8 cellular contexts compared by ENCODE assay signal in the genomic region with DNA sequence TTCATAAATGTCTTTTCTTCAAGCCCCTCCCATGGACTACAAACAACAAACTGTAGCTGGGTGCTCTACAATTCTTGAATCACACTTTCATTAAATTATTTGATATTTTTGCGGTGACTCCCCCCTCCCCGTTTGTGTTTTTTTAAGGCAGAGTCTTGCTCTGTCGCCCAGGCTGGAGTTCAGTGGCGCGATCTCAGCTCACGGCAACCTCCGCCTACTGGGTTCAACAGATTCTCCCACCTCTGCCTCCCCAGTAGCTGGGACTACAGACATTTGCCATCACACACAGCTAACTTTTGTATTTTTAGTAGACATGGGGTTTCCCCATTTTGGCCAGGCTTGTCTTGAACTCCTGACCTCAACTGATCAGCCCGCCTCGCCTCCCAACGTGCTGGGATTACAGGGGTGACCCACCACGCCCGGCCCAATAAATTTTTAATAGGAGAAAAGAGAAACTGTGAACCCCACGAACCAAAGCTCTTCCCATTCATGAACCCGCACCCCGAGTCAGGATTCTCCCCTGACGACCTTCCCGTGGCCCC. TPM values are rescaled to one million over a fixed set of nuclear protein-coding genes. Genes with fewer than 3 reads are reported as not detected.
DNase-seq lines count a peak whose midpoint lies in the region; ATAC-seq and TF ChIP-seq lines count a peak whose summit lies in the region.

No MANE protein-coding gene starts in this region.

- DNase-seq in activated gamma-delta T cell (lab: John Stamatoyannopoulos, UW): peak; percentile 9
- DNase-seq in activated gamma-delta T cell treated with Interleukin-2 at 50 U/mL for 16 hours: no peak
- no peak for DNase-seq in adrenal gland
- no peak for DNase-seq in lower leg skin (ENCODE audit: low spot score in 2 of 2)
- DNase-seq in type B pancreatic cell (ENCODE audit: extremely low spot score, unreplicated experiment): no peak
- no peak for DNase-seq in NCI-H226
- DNase-seq in NCI-H1092 (lab: John Stamatoyannopoulos, UW): no peak

- no peak for TF ChIP-seq POLR2A in adrenal gland (IDR thresholded peaks at IDR 0.05)
- no peak for TF ChIP-seq POLR2A in lower leg skin (IDR thresholded peaks at IDR 0.05)
- no peak for TF ChIP-seq POLR2A in GM18505 (IDR thresholded peaks at IDR 0.05; ENCODE audit: borderline replicate concordance, extremely low read depth, insufficient read depth, insufficient read length)

- 9 to 14% (median 11%) methylated on average over 15 to 17 of the region's 17 CpGs for WGBS in adrenal gland, 4 donors
- 2 to 13% methylated on average over 17 of the region's 17 CpGs for WGBS in lower leg skin, 2 donors

- peak overlapping the region; percentile 82 to 97 (median 95) for H3K27ac ChIP-seq in adrenal gland

- H3K9me3 ChIP-seq in adrenal gland (replicated peaks in 1 of 3): peaks cover 0 to 5% (median 0%) of the 10 kb centered on the region in 3 donors

- peak overlapping the region; percentile 96 for H3K4me3 Mint-ChIP-seq in type B pancreatic cell

- H3K36me3 ChIP-seq in adrenal gland (replicated peaks in 1 of 2): no peaks in the 10 kb centered on the region

- H3K4me1 Mint-ChIP-seq in type B pancreatic cell (ENCODE audit: unreplicated experiment): no peaks in the 10 kb centered on the region

- ATAC-seq in GM18505 (IDR thresholded peaks at IDR 0.05; ENCODE audit: unreplicated experiment): no peak

- peaks cover 25% of the 10 kb centered on the region for H3K36me3 Mint-ChIP-seq in type B pancreatic cell

- H3K4me3 ChIP-seq in adrenal gland (peak overlapping the region; percentile 9 to 88 (median 68)), lower leg skin (ENCODE audit: low read depth, poor library complexity, severe bottlenecking) (peak overlapping the region; percentile 58)

- peak overlapping the region; percentile 97 for H3K27ac Mint-ChIP-seq in type B pancreatic cell

- H3K4me1 ChIP-seq in adrenal gland (replicated peaks in 1 of 2): peaks cover 7 to 16% of the 10 kb centered on the region in 2 donors

- no peaks in the 10 kb centered on the region for H3K27me3 ChIP-seq in adrenal gland

- TF ChIP-seq CTCF in adrenal gland (IDR thresholded peaks at IDR 0.05): no peak
- no peak for TF ChIP-seq CTCF in lower leg skin (IDR thresholded peaks at IDR 0.05)
- TF ChIP-seq CTCF in type B pancreatic cell (conservative IDR thresholded peaks at IDR 0.05): no peak

- H3K27me3 Mint-ChIP-seq in type B pancreatic cell: no peaks in the 10 kb centered on the region

- intact Hi-C loops in adrenal gland (cut with DNase I) (no loop called here), lower leg skin (cut with DNase I; ENCODE audit: low total_unique reads) (no loop called here)

- peaks cover 7% of the 10 kb centered on the region for H3K9me3 Mint-ChIP-seq in type B pancreatic cell

RNA-seq across cellular contexts. Expression of a gene that starts 0.7 kb away (rescaled TPM):
- total RNA-seq in adrenal gland (10 to 100 TPM in 7 of 8 donors, 1 to 10 TPM in 1; 9.9 to 38.6 (median 22.2) TPM), lower leg skin (10 to 100 TPM; 19.9 to 44.5 (median 28.0) TPM), type B pancreatic cell (ENCODE audit: low replicate concordance) (11.8 and 15.5 TPM in 2 replicates)
- 10 to 100 TPM in 1 of 3 donors, 1 to 10 TPM in 2; 4.7 to 22.1 (median 7.5) TPM for polyA plus RNA-seq in adrenal gland

RNA-seq across cellular contexts. Expression of a gene that starts 44.8 kb away (rescaled TPM):
- total RNA-seq in adrenal gland (10 to 100 TPM in 6 of 8 donors, 1 to 10 TPM in 2; 8.4 to 19.5 (median 14.4) TPM), lower leg skin (1 to 10 TPM; 4.7 to 7.5 (median 7.0) TPM), type B pancreatic cell (ENCODE audit: low replicate concordance) (22.6 and 36.6 TPM in 2 replicates)
- polyA plus RNA-seq in adrenal gland: 10 to 100 TPM in 1 of 3 donors, 1 to 10 TPM in 2; 2.7 to 19.7 (median 4.3) TPM
